Comparison of ENCODE assay signal across 1 cellular context in the genomic region with DNA sequence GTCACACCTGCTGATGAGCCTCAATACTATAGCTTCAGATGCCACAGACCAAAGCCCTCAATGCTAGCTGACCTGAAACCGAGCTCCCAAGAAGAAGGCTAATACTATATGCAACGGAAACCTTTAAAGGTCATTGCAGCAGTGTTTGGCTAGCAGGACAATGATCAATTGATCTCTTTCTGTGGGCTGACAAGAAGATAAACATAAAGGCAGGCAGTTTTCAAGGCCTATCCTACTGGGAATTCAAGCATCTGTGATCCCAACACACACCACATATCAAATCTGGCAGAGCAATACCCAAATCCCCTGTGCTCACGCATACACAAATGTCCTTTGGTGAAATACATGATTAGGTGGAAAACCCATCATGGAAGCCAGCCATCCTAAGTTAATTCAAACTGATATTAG.
TF ChIP-seq lines count a peak whose summit lies in the region.

No MANE protein-coding gene starts in this region.

TF ChIP-seq in HepG2, 621 proteins besides CTCF, POLR2A, EP300 and RAD21 (continued from another document and continues in another):
- TF ChIP-seq, protein P1, sequence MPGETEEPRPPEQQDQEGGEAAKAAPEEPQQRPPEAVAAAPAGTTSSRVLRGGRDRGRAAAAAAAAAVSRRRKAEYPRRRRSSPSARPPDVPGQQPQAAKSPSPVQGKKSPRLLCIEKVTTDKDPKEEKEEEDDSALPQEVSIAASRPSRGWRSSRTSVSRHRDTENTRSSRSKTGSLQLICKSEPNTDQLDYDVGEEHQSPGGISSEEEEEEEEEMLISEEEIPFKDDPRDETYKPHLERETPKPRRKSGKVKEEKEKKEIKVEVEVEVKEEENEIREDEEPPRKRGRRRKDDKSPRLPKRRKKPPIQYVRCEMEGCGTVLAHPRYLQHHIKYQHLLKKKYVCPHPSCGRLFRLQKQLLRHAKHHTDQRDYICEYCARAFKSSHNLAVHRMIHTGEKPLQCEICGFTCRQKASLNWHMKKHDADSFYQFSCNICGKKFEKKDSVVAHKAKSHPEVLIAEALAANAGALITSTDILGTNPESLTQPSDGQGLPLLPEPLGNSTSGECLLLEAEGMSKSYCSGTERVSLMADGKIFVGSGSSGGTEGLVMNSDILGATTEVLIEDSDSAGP (CRISPR knock-in tag; IDR thresholded peaks at IDR 0.05; ENCODE audit: borderline replicate concordance): no peak
- TF ChIP-seq ZNF256 (CRISPR knock-in tag; conservative IDR thresholded peaks at IDR 0.05) (no peak), FOSL1 (CRISPR knock-in tag; IDR thresholded peaks at IDR 0.05; ENCODE audit: borderline replicate concordance) (no peak), ZNF34 (CRISPR knock-in tag; IDR thresholded peaks at IDR 0.05; ENCODE audit: borderline replicate concordance) (no peak), MIER3 (CRISPR knock-in tag; IDR thresholded peaks at IDR 0.05; ENCODE audit: borderline replicate concordance) (peak; percentile 54; the same call in 1 of the 2 replicates), SRF (IDR thresholded peaks at IDR 0.05; ENCODE audit: low read depth, low read length) (0 out of 2 replicates have a peak, but pooled peaks have one; percentile 37), SATB2 (CRISPR knock-in tag; IDR thresholded peaks at IDR 0.05) (no peak), SP1 (IDR thresholded peaks at IDR 0.05) (no peak), SP1 (CRISPR knock-in tag; IDR thresholded peaks at IDR 0.05) (no peak), ATM (IDR thresholded peaks at IDR 0.05; ENCODE audit: borderline replicate concordance) (no peak), TCF7 (IDR thresholded peaks at IDR 0.05; ENCODE audit: low read depth) (peak; percentile 66; the same call in 1 of the 2 replicates), ZNF292 (CRISPR knock-in tag; IDR thresholded peaks at IDR 0.05; ENCODE audit: borderline replicate concordance, low read depth) (peak; percentile 92; the same call in 1 of the 2 replicates), LBX2 (CRISPR knock-in tag; IDR thresholded peaks at IDR 0.05; ENCODE audit: borderline replicate concordance) (no peak), SYNCRIP (IDR thresholded peaks at IDR 0.05; ENCODE audit: insufficient read depth, low read depth, low read length) (no peak), ARNT (IDR thresholded peaks at IDR 0.05) (no peak), CBX1 (IDR thresholded peaks at IDR 0.05; ENCODE audit: low read depth) (no peak), BRCA1 (CRISPR knock-in tag; IDR thresholded peaks at IDR 0.05) (no peak), NR2F1 (CRISPR knock-in tag; IDR thresholded peaks at IDR 0.05) (peak; percentile 13 to 47; a peak in 1 of 4 replicates), ZNF468 (CRISPR knock-in tag; IDR thresholded peaks at IDR 0.05) (no peak), MIER2 (CRISPR knock-in tag; IDR thresholded peaks at IDR 0.05) (no peak), ZNF430 (CRISPR knock-in tag; IDR thresholded peaks at IDR 0.05) (peak; percentile 58; the same call in 1 of the 2 replicates), NAIF1 (CRISPR knock-in tag; IDR thresholded peaks at IDR 0.05; ENCODE audit: borderline replicate concordance) (no peak), ZNF232 (CRISPR knock-in tag; IDR thresholded peaks at IDR 0.05; ENCODE audit: borderline replicate concordance) (no peak), NR2F2 (IDR thresholded peaks at IDR 0.05; ENCODE audit: borderline replicate concordance, low read depth) (peak; percentile 68), KDM2A (CRISPR knock-in tag; IDR thresholded peaks at IDR 0.05; ENCODE audit: borderline replicate concordance, low read depth) (no peak), ZKSCAN8 (CRISPR knock-in tag; IDR thresholded peaks at IDR 0.05; ENCODE audit: borderline replicate concordance) (peak; percentile 73; the same call in 1 of the 2 replicates), ZFP62 (CRISPR knock-in tag; IDR thresholded peaks at IDR 0.05) (no peak), ZNF124 (CRISPR knock-in tag; IDR thresholded peaks at IDR 0.05) (peak; percentile 55; the same call in 1 of the 2 replicates), KLF12 (CRISPR knock-in tag; IDR thresholded peaks at IDR 0.05; ENCODE audit: borderline replicate concordance) (no peak), SIN3B (IDR thresholded peaks at IDR 0.05; ENCODE audit: low read length) (no peak), MEIS1 (CRISPR knock-in tag; IDR thresholded peaks at IDR 0.05; ENCODE audit: borderline replicate concordance) (peak; percentile 77; the same call in 1 of the 2 replicates), RBFOX2 (IDR thresholded peaks at IDR 0.05; ENCODE audit: low read depth, low read length) (no peak), HOXA3 (CRISPR knock-in tag; IDR thresholded peaks at IDR 0.05) (peak; percentile 52; the same call in 1 of the 2 replicates), ATF5 (CRISPR knock-in tag; IDR thresholded peaks at IDR 0.05; ENCODE audit: low read depth) (no peak), SCMH1 (CRISPR knock-in tag; IDR thresholded peaks at IDR 0.05; ENCODE audit: borderline replicate concordance) (no peak), YEATS2 (CRISPR knock-in tag; IDR thresholded peaks at IDR 0.05; ENCODE audit: borderline replicate concordance) (no peak), ZNF737 (CRISPR knock-in tag; IDR thresholded peaks at IDR 0.05; ENCODE audit: borderline replicate concordance) (no peak)
- TF ChIP-seq, protein P2, sequence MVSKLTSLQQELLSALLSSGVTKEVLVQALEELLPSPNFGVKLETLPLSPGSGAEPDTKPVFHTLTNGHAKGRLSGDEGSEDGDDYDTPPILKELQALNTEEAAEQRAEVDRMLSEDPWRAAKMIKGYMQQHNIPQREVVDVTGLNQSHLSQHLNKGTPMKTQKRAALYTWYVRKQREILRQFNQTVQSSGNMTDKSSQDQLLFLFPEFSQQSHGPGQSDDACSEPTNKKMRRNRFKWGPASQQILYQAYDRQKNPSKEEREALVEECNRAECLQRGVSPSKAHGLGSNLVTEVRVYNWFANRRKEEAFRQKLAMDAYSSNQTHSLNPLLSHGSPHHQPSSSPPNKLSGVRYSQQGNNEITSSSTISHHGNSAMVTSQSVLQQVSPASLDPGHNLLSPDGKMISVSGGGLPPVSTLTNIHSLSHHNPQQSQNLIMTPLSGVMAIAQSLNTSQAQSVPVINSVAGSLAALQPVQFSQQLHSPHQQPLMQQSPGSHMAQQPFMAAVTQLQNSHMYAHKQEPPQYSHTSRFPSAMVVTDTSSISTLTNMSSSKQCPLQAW (CRISPR knock-in tag; IDR thresholded peaks at IDR 0.05): peak; percentile 79
- TF ChIP-seq, protein P3, sequence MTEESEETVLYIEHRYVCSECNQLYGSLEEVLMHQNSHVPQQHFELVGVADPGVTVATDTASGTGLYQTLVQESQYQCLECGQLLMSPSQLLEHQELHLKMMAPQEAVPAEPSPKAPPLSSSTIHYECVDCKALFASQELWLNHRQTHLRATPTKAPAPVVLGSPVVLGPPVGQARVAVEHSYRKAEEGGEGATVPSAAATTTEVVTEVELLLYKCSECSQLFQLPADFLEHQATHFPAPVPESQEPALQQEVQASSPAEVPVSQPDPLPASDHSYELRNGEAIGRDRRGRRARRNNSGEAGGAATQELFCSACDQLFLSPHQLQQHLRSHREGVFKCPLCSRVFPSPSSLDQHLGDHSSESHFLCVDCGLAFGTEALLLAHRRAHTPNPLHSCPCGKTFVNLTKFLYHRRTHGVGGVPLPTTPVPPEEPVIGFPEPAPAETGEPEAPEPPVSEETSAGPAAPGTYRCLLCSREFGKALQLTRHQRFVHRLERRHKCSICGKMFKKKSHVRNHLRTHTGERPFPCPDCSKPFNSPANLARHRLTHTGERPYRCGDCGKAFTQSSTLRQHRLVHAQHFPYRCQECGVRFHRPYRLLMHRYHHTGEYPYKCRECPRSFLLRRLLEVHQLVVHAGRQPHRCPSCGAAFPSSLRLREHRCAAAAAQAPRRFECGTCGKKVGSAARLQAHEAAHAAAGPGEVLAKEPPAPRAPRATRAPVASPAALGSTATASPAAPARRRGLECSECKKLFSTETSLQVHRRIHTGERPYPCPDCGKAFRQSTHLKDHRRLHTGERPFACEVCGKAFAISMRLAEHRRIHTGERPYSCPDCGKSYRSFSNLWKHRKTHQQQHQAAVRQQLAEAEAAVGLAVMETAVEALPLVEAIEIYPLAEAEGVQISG (CRISPR knock-in tag; IDR thresholded peaks at IDR 0.05): no peak
- TF ChIP-seq, protein P4, sequence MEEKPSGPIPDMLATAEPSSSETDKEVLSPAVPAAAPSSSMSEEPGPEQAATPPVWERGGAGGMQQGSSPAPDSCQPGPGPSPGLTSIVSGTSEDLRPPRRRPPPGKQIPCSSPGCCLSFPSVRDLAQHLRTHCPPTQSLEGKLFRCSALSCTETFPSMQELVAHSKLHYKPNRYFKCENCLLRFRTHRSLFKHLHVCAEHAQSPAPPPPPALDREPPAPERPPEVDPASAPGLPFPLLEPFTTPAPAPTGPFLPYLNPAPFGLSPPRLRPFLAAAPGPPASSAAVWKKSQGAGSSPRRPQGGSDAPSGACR (CRISPR knock-in tag; IDR thresholded peaks at IDR 0.05): no peak
- TF ChIP-seq, protein P5, sequence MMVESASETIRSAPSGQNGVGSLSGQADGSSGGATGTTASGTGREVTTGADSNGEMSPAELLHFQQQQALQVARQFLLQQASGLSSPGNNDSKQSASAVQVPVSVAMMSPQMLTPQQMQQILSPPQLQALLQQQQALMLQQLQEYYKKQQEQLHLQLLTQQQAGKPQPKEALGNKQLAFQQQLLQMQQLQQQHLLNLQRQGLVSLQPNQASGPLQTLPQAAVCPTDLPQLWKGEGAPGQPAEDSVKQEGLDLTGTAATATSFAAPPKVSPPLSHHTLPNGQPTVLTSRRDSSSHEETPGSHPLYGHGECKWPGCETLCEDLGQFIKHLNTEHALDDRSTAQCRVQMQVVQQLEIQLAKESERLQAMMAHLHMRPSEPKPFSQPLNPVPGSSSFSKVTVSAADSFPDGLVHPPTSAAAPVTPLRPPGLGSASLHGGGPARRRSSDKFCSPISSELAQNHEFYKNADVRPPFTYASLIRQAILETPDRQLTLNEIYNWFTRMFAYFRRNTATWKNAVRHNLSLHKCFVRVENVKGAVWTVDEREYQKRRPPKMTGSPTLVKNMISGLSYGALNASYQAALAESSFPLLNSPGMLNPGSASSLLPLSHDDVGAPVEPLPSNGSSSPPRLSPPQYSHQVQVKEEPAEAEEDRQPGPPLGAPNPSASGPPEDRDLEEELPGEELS (CRISPR knock-in tag; IDR thresholded peaks at IDR 0.05): peak; percentile 85
- TF ChIP-seq, protein P6, sequence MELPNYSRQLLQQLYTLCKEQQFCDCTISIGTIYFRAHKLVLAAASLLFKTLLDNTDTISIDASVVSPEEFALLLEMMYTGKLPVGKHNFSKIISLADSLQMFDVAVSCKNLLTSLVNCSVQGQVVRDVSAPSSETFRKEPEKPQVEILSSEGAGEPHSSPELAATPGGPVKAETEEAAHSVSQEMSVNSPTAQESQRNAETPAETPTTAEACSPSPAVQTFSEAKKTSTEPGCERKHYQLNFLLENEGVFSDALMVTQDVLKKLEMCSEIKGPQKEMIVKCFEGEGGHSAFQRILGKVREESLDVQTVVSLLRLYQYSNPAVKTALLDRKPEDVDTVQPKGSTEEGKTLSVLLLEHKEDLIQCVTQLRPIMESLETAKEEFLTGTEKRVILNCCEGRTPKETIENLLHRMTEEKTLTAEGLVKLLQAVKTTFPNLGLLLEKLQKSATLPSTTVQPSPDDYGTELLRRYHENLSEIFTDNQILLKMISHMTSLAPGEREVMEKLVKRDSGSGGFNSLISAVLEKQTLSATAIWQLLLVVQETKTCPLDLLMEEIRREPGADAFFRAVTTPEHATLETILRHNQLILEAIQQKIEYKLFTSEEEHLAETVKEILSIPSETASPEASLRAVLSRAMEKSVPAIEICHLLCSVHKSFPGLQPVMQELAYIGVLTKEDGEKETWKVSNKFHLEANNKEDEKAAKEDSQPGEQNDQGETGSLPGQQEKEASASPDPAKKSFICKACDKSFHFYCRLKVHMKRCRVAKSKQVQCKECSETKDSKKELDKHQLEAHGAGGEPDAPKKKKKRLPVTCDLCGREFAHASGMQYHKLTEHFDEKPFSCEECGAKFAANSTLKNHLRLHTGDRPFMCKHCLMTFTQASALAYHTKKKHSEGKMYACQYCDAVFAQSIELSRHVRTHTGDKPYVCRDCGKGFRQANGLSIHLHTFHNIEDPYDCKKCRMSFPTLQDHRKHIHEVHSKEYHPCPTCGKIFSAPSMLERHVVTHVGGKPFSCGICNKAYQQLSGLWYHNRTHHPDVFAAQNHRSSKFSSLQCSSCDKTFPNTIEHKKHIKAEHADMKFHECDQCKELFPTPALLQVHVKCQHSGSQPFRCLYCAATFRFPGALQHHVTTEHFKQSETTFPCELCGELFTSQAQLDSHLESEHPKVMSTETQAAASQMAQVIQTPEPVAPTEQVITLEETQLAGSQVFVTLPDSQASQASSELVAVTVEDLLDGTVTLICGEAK (IDR thresholded peaks at IDR 0.05): no peak
- TF ChIP-seq, protein P6 (CRISPR knock-in tag; IDR thresholded peaks at IDR 0.05): no peak
